ENCODE assay signal across 9 cellular contexts in genomic region chr2:211035548-211036185, GRCh38.
DNase-seq lines count a peak whose midpoint lies in the region; ATAC-seq and TF ChIP-seq lines count a peak whose summit lies in the region.
"Had no signal": no experiment of that assay in that cellular context is flagged by ENCODE, and none has a peak within 500 bp of the region (broad histone marks: within the 10 kb centered on the region; RNA-seq: fewer than 3 reads in every experiment).

No MANE protein-coding gene starts in this region.

- no peak overlapping the region for H3K27ac Mint-ChIP-seq in nephron progenitor cell
- no peak overlapping the region for H3K27ac Mint-ChIP-seq in stimulated activated naive B cell treated with anti-CD40 and anti-IgM and Interleukin-4, amounts not matched to agents 10 μg/mL and 1 μg/mL and 100 μg/mL, for 72 hours
- no peak overlapping the region for H3K27ac Mint-ChIP-seq in activated CD8-positive, alpha-beta memory T cell treated with anti-CD3 and anti-CD28 coated beads, Interleukin-2, amount 10 ng/mL, durations not matched to agents 7 days and 5 days

- H2BK15ac ChIP-seq in IMR-90 (ENCODE audit: low read depth, low read length), result no peak overlapping the region

- no peaks in the 10 kb centered on the region for H3K36me3 ChIP-seq in IMR-90 (ENCODE audit: control insufficient read depth, insufficient read depth, low read length)
- no peaks in the 10 kb centered on the region for H3K36me3 ChIP-seq in body of pancreas (replicated peaks in 1 of 2; ENCODE audit: insufficient read depth in 1 of 2, low read depth in 2 of 2)

- no peak overlapping the region for H2AK9ac ChIP-seq in IMR-90 (replicated peaks; ENCODE audit: low read depth, low read length, poor library complexity)

- H3K27me3 ChIP-seq in IMR-90 (ENCODE audit: control insufficient read depth, insufficient read depth, low read length) (no peaks in the 10 kb centered on the region), body of pancreas (no peaks in the 10 kb centered on the region)

- H3K9me3 Mint-ChIP-seq in nephron progenitor cell, result no peaks in the 10 kb centered on the region
- no peaks in the 10 kb centered on the region for H3K9me3 Mint-ChIP-seq in stimulated activated naive B cell treated with anti-CD40 and anti-IgM and Interleukin-4, amounts not matched to agents 10 μg/mL and 1 μg/mL and 100 μg/mL, for 72 hours
- H3K9me3 Mint-ChIP-seq in activated CD8-positive, alpha-beta memory T cell treated with anti-CD3 and anti-CD28 coated beads, Interleukin-2, amount 10 ng/mL, durations not matched to agents 7 days and 5 days (ENCODE audit: low read depth), result no peaks in the 10 kb centered on the region

- POLR2A ChIA-PET in IMR-90 (lab: Charles Lee; ENCODE audit: unreplicated experiment), result no interaction called here

- in situ Hi-C loops in IMR-90 (cut with MboI; ENCODE audit: low sequenced_read_pairs), result no loop called here

- peak; percentile 40 for TF ChIP-seq RAD21 in IMR-90 (IDR thresholded peaks at IDR 0.05; ENCODE audit: low read length)

- no peaks in the 10 kb centered on the region for H3K79me1 ChIP-seq in IMR-90 (ENCODE audit: low read depth in 1 of 2, low read length in 2 of 2)

- TF ChIP-seq CTCF in AG09309 (IDR thresholded peaks at IDR 0.05; ENCODE audit: control insufficient read depth, insufficient read depth, low read depth, low read length, missing control alignments) (peak; percentile 17), IMR-90 (conservative IDR thresholded peaks at IDR 0.05; ENCODE audit: low read depth, low read length) (peak; percentile 45), body of pancreas (IDR thresholded peaks at IDR 0.05) (peak; percentile 51 to 78 (median 71)), nephron progenitor cell (IDR thresholded peaks at IDR 0.05) (peak; percentile 57)

- no peak overlapping the region for H3K9ac ChIP-seq in IMR-90 (ENCODE audit: low read depth, low read length)

- H2AK5ac ChIP-seq in IMR-90 (ENCODE audit: low read depth, low read length), result no peak overlapping the region

- intact Hi-C loops in IMR-90 (cut with micrococcal nuclease) (loop anchor here (10.0 kb wide), 1 partner anchor 421 kb away; no protein-coding TSS in a partner anchor), body of pancreas (cut with DNase I) (no loop called here)

- no peak overlapping the region for H3K4me3 Mint-ChIP-seq in nephron progenitor cell
- no peak overlapping the region for H3K4me3 Mint-ChIP-seq in stimulated activated naive B cell treated with anti-CD40 and anti-IgM and Interleukin-4, amounts not matched to agents 10 μg/mL and 1 μg/mL and 100 μg/mL, for 72 hours
- no peak overlapping the region for H3K4me3 Mint-ChIP-seq in activated CD8-positive, alpha-beta memory T cell treated with anti-CD3 and anti-CD28 coated beads, Interleukin-2, amount 10 ng/mL, durations not matched to agents 7 days and 5 days
- H3K4me3 Mint-ChIP-seq: central memory CD8-positive, alpha-beta T cell had no signal

- peaks cover 2% of the 10 kb centered on the region; the same call in 1 of the 2 replicates for H3K9me3 ChIP-seq in IMR-90 (ENCODE audit: control insufficient read depth, insufficient read depth, low read length)
- no peaks in the 10 kb centered on the region for H3K9me3 ChIP-seq in body of pancreas

- BruUV-seq in IMR-90 (replicated peaks; lab: Mats Ljungman, UMichigan), result no TSS peak

- no peaks in the 10 kb centered on the region for H3K4me1 Mint-ChIP-seq in nephron progenitor cell
- peaks cover 0 to 3% of the 10 kb centered on the region in 2 donors for H3K4me1 Mint-ChIP-seq in stimulated activated naive B cell treated with anti-CD40 and anti-IgM and Interleukin-4, amounts not matched to agents 10 μg/mL and 1 μg/mL and 100 μg/mL, for 72 hours
- H3K4me1 Mint-ChIP-seq in activated CD8-positive, alpha-beta memory T cell treated with anti-CD3 and anti-CD28 coated beads, Interleukin-2, amount 10 ng/mL, durations not matched to agents 7 days and 5 days, result no peaks in the 10 kb centered on the region
- H3K4me1 Mint-ChIP-seq: central memory CD8-positive, alpha-beta T cell had no signal

- no peak overlapping the region for H3K4me2 ChIP-seq in IMR-90 (ENCODE audit: low read depth, low read length)

- no peak overlapping the region for H3K23ac ChIP-seq in IMR-90 (ENCODE audit: low read depth, low read length)

- H4K5ac ChIP-seq in IMR-90 (ENCODE audit: low read depth, low read length), result no peak overlapping the region

- H3K14ac ChIP-seq in IMR-90 (replicated peaks; ENCODE audit: low read depth, low read length), result no peak overlapping the region

- H3K56ac ChIP-seq in IMR-90 (ENCODE audit: extremely low read depth, insufficient read depth, low read length), result no peak overlapping the region

- H2BK5ac ChIP-seq in IMR-90 (ENCODE audit: low read depth, low read length, poor library complexity, severe bottlenecking), result no peak overlapping the region

- CTCF ChIA-PET in IMR-90 (lab: Yijun Ruan, JAX), result no interaction called here
- CTCF ChIA-PET in activated CD8-positive, alpha-beta memory T cell treated with anti-CD3 and anti-CD28 coated beads, Interleukin-2, amount 10 ng/mL, durations not matched to agents 7 days and 5 days (lab: Charles Lee), result no interaction called here

- no peak overlapping the region for H3K18ac ChIP-seq in IMR-90 (ENCODE audit: low read depth, low read length)

- no peaks in the 10 kb centered on the region for H3K9me1 ChIP-seq in IMR-90 (ENCODE audit: insufficient read depth, low read length)

- H4K8ac ChIP-seq in IMR-90 (ENCODE audit: low read depth in 2 of 2, low read length in 2 of 2), result no peak overlapping the region

- H2BK20ac ChIP-seq in IMR-90 (ENCODE audit: low read depth, low read length), result no peak overlapping the region

- no peak overlapping the region for H2BK120ac ChIP-seq in IMR-90 (ENCODE audit: low read depth, low read length)

- H2AFZ ChIP-seq in IMR-90 (replicated peaks; ENCODE audit: low read length, poor library complexity), result no peak overlapping the region

- H4K91ac ChIP-seq in IMR-90 (ENCODE audit: insufficient read depth, low read depth, low read length), result no peak overlapping the region

- no peaks in the 10 kb centered on the region for H3K4me1 ChIP-seq in IMR-90 (ENCODE audit: control insufficient read depth, insufficient read depth, low read length)
- H3K4me1 ChIP-seq in body of pancreas, result no peaks in the 10 kb centered on the region

- 10% methylated on average over 2 of the region's 4 CpGs; no CpG with 5 or more reads in 1 of the 2 experiments for WGBS in IMR-90 (ENCODE audit: extremely low coverage in 2 of 2, insufficient read length in 1 of 2), 2 experiments
- WGBS in body of pancreas, 2 donors, result 36 to 39% methylated on average over 4 of the region's 4 CpGs

- H3K27ac ChIP-seq in IMR-90 (ENCODE audit: insufficient read depth, low read length), result no peak overlapping the region
- H3K27ac ChIP-seq in body of pancreas, result no peak overlapping the region

- dilution Hi-C loops in IMR-90 (cut with HindIII; ENCODE audit: low sequenced_read_pairs, unreplicated experiment), result no loop called here

- peak; percentile 74 for ATAC-seq in GM18907 (IDR thresholded peaks at IDR 0.05; ENCODE audit: unreplicated experiment)
- no peak for ATAC-seq in IMR-90 (ENCODE audit: low read depth)
- peak; percentile 63 for ATAC-seq in body of pancreas
- ATAC-seq in stimulated activated naive B cell treated with anti-CD40 and anti-IgM and Interleukin-4, amounts not matched to agents 10 μg/mL and 1 μg/mL and 100 μg/mL, for 72 hours (replicated peaks), result no peak
- ATAC-seq in activated CD8-positive, alpha-beta memory T cell treated with anti-CD3 and anti-CD28 coated beads, Interleukin-2, amount 10 ng/mL, durations not matched to agents 7 days and 5 days, result no peak

- no peak overlapping the region for H3K4me3 ChIP-seq in AG09309 (ENCODE audit: control insufficient read depth, low read depth, low read length)
- no peak overlapping the region for H3K4me3 ChIP-seq in IMR-90 (ENCODE audit: insufficient read depth, low read depth, low read length)
- H3K4me3 ChIP-seq in body of pancreas, result no peak overlapping the region

- no peaks in the 10 kb centered on the region for H4K20me1 ChIP-seq in IMR-90 (ENCODE audit: insufficient read depth, low read length)

- no peaks in the 10 kb centered on the region for H3K36me3 Mint-ChIP-seq in nephron progenitor cell (ENCODE audit: low read depth)
- no peaks in the 10 kb centered on the region for H3K36me3 Mint-ChIP-seq in stimulated activated naive B cell treated with anti-CD40 and anti-IgM and Interleukin-4, amounts not matched to agents 10 μg/mL and 1 μg/mL and 100 μg/mL, for 72 hours
- no peaks in the 10 kb centered on the region for H3K36me3 Mint-ChIP-seq in activated CD8-positive, alpha-beta memory T cell treated with anti-CD3 and anti-CD28 coated beads, Interleukin-2, amount 10 ng/mL, durations not matched to agents 7 days and 5 days

- no peak for DNase-seq in AG09309 (ENCODE audit: low read depth)
- peak; percentile 4 for DNase-seq in IMR-90
- peak in 3 of 4 donors; percentile 9 to 42 (median 11) for DNase-seq in body of pancreas
- peak; percentile 3 for DNase-seq in nephron progenitor cell
- no peak for DNase-seq in COLO668 (lab: John Stamatoyannopoulos, UW; ENCODE audit: unreplicated experiment)
- DNase-seq in stimulated activated naive B cell treated with anti-CD40 and anti-IgM and Interleukin-4, amounts not matched to agents 10 μg/mL and 1 μg/mL and 100 μg/mL, for 72 hours, result no peak
- no peak for DNase-seq in activated CD8-positive, alpha-beta memory T cell treated with anti-CD3 and anti-CD28 coated beads, Interleukin-2, amount 10 ng/mL, durations not matched to agents 7 days and 5 days

- no peaks in the 10 kb centered on the region for H3K27me3 Mint-ChIP-seq in nephron progenitor cell (ENCODE audit: low read depth, poor library complexity)
- peaks cover 0 to 4% of the 10 kb centered on the region in 2 donors for H3K27me3 Mint-ChIP-seq in stimulated activated naive B cell treated with anti-CD40 and anti-IgM and Interleukin-4, amounts not matched to agents 10 μg/mL and 1 μg/mL and 100 μg/mL, for 72 hours
- no peaks in the 10 kb centered on the region for H3K27me3 Mint-ChIP-seq in activated CD8-positive, alpha-beta memory T cell treated with anti-CD3 and anti-CD28 coated beads, Interleukin-2, amount 10 ng/mL, durations not matched to agents 7 days and 5 days
- H3K27me3 Mint-ChIP-seq: central memory CD8-positive, alpha-beta T cell had no signal

- TF ChIP-seq POLR2A in IMR-90 (IDR thresholded peaks at IDR 0.05; ENCODE audit: low read depth, low read length), result no peak
- TF ChIP-seq POLR2A in body of pancreas (IDR thresholded peaks at IDR 0.05), result no peak

- H3K4ac ChIP-seq in IMR-90 (ENCODE audit: low read depth, low read length), result no peak overlapping the region

TF ChIP-seq in IMR-90, 13 proteins besides CTCF, POLR2A, EP300 and RAD21:
- TF ChIP-seq CEBPB (IDR thresholded peaks at IDR 0.05; ENCODE audit: low read depth, low read length), result no peak
- no peak for TF ChIP-seq CHD1 (IDR thresholded peaks at IDR 0.05; ENCODE audit: low read depth, low read length)
- TF ChIP-seq SMC3 (IDR thresholded peaks at IDR 0.05; ENCODE audit: low read depth, low read length), result peak; percentile 41; the same call in 1 of the 2 replicates
- no peak for TF ChIP-seq MAZ (IDR thresholded peaks at IDR 0.05; ENCODE audit: borderline replicate concordance, low read depth, low read length)

Comparison
In these comparisons a context has a peak if more than half of its experiments do, and no peak if none do; other contexts are left out.
1. DNase-seq: peak in IMR-90 (single experiment), body of pancreas (3 of 4) and nephron progenitor cell (single experiment); none in AG09309 (single experiment), COLO668 (single experiment), stimulated activated naive B cell treated with anti-CD40 and anti-IgM and Interleukin-4, amounts not matched to agents 10 μg/mL and 1 μg/mL and 100 μg/mL, for 72 hours (single experiment) and activated CD8-positive, alpha-beta memory T cell treated with anti-CD3 and anti-CD28 coated beads, Interleukin-2, amount 10 ng/mL, durations not matched to agents 7 days and 5 days (single experiment).
2. CTCF ChIP-seq: peak in every context shown above with its lines; median percentile 71 in body of pancreas; 57 in nephron progenitor cell; 45 in IMR-90; 17 in AG09309.
3. ATAC-seq: peak in GM18907 (single experiment) and body of pancreas (single experiment); none in IMR-90 (single experiment), stimulated activated naive B cell treated with anti-CD40 and anti-IgM and Interleukin-4, amounts not matched to agents 10 μg/mL and 1 μg/mL and 100 μg/mL, for 72 hours (0 of 2) and activated CD8-positive, alpha-beta memory T cell treated with anti-CD3 and anti-CD28 coated beads, Interleukin-2, amount 10 ng/mL, durations not matched to agents 7 days and 5 days (single experiment).